1 cellular context compared by ENCODE assay signal in the genomic region with DNA sequence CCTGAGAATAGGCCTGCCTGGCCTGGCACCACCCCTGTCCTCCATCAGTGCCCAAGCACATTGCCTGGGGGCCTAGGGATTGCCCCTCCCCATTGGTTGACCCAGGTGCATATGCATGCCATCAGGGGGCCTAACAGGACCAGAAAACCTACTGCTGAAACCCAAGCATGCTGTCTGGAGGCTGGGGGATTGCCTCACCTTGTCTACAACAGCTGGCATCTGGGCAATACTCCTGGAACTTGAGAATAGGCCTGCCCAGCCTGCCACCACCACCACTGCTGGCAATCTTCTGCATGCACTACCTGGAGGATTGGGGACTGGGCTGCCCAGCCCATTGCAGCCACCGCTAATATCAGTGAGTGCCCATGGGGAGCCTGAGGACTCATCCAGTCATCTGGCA.
TF ChIP-seq lines count a peak whose summit lies in the region.

No MANE protein-coding gene starts in this region.

TF ChIP-seq in H1, 55 proteins besides CTCF, POLR2A, EP300 and RAD21:
- TF ChIP-seq, protein P1, sequence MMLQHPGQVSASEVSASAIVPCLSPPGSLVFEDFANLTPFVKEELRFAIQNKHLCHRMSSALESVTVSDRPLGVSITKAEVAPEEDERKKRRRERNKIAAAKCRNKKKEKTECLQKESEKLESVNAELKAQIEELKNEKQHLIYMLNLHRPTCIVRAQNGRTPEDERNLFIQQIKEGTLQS (IDR thresholded peaks at IDR 0.05; ENCODE audit: insufficient read depth, low read depth, low read length): no peak
- TF ChIP-seq HDAC6 (IDR thresholded peaks at IDR 0.05; ENCODE audit: low read depth, low read length) (no peak), POLR2AphosphoS5 (IDR thresholded peaks at IDR 0.05; ENCODE audit: low read depth, low read length) (no peak), KDM4A (IDR thresholded peaks at IDR 0.05; ENCODE audit: low read depth, low read length, severe bottlenecking) (no peak), JUN (IDR thresholded peaks at IDR 0.05; ENCODE audit: low read depth, low read length) (no peak), CREB1 (IDR thresholded peaks at IDR 0.05) (no peak)
TF ChIP-seq in H1: peak in this region for 0.
